Comparison of ENCODE assay signal across 15 cellular contexts in the genomic region with DNA sequence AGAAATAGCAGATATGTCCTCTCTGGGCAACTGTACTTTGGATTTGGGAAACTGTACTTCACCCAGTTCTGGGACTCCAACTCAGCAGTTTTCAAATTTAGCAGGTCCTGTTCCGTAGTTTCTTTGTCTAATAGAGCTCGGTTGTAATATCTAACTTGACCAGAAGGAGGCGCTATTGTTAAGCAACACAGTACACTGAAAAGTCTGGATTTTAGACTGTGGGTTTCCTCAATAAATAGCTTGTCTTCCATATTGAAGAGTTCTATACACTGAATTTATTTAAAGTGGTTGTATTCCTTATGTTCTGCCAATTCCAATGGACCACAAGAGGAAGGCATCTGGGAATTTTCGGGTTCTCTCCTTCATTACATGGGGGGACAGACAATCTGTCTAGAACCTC. TPM values are rescaled to one million over a fixed set of nuclear protein-coding genes. Genes with fewer than 3 reads are reported as not detected.
A peak's percentile ranks its signal among the peaks of the same experiment; 100 is the strongest.
DNase-seq lines count a peak whose midpoint lies in the region; ATAC-seq, FAIRE-seq and TF ChIP-seq lines count a peak whose summit lies in the region.
"Had no signal": no experiment of that assay in that cellular context is flagged by ENCODE, and none has a peak within 500 bp of the region (broad histone marks: within the 10 kb centered on the region; RNA-seq: fewer than 3 reads in every experiment).

No MANE protein-coding gene starts in this region.

- DNase-seq in A549 (ENCODE audit: low read depth in 1 of 2, low spot score in 1 of 2) (peak in 1 of 2 experiments; percentile 45), GM06990 (ENCODE audit: extremely low read depth, insufficient read length) (no peak), SK-MEL-5 (ENCODE audit: low read depth, low spot score) (peak; percentile 38), foreskin fibroblast (no peak), GM23338 (ENCODE audit: low spot score) (no peak), HK-2 (ENCODE audit: unreplicated experiment) (no peak)
- DNase-seq: activated CD4-positive, alpha-beta T cell treated with anti-CD3 and anti-CD28 coated beads, Interleukin-2, amount 10 ng/mL, durations not matched to agents 24 days and 14 days; small intestine had no signal

- H3K36me3 ChIP-seq in GM06990 (ENCODE audit: control insufficient read depth, insufficient read depth, low read length): no peaks in the 10 kb centered on the region
- H3K36me3 ChIP-seq in GM23338 (ENCODE audit: insufficient read depth): peaks cover 3% of the 10 kb centered on the region; the same call in 1 of the 2 replicates

- POLR2A ChIA-PET in A549 (lab: Yijun Ruan, JAX): no interaction called here

- H3K9me3 Mint-ChIP-seq in GM23338: peaks cover 15% of the 10 kb centered on the region
- H3K9me3 Mint-ChIP-seq: activated CD4-positive, alpha-beta T cell treated with anti-CD3 and anti-CD28 coated beads, Interleukin-2, amount 10 ng/mL, durations not matched to agents 24 days and 14 days had no signal

- no peak overlapping the region for H3K4me3 ChIP-seq in A549
- H3K4me3 ChIP-seq in GM06990 (replicated peaks; ENCODE audit: low read depth, low read length): no peak overlapping the region
- no peak overlapping the region for H3K4me3 ChIP-seq in foreskin fibroblast (ENCODE audit: low read depth in 1 of 2, low read length in 2 of 2)
- H3K4me3 ChIP-seq in GM23338: no peak overlapping the region
- H3K4me3 ChIP-seq: dorsolateral prefrontal cortex, mucosa of descending colon, SK-N-MC had no signal

- TF ChIP-seq CTCF in A549 (IDR thresholded peaks at IDR 0.05) (peak; percentile 15; the same call in 1 of the 3 replicates), GM06990 (IDR thresholded peaks at IDR 0.05; ENCODE audit: insufficient read depth, low read length, poor library complexity, severe bottlenecking) (peak; percentile 39), foreskin fibroblast (IDR thresholded peaks at IDR 0.05; ENCODE audit: low read depth, low read length) (peak; percentile 26), GM23338 (conservative IDR thresholded peaks at IDR 0.05; ENCODE audit: low read depth in 2 of 2) (peak in 1 of 2 experiments; percentile 76; a peak in 3 of 4 replicates)

- H3K27ac ChIP-seq in A549 (no peak overlapping the region), GM23338 (ENCODE audit: low read depth) (no peak overlapping the region)
- H3K27ac ChIP-seq: dorsolateral prefrontal cortex, SK-N-MC had no signal

- no peak for TF ChIP-seq RAD21 in A549 (conservative IDR thresholded peaks at IDR 0.05 in 1 of 2, IDR thresholded peaks at IDR 0.05 in 1 of 2)

- no peak for FAIRE-seq in A549 (lab: Jason Lieb, UNC)
- FAIRE-seq: small intestine had no signal

- H4K20me1 ChIP-seq in GM23338 (replicated peaks; ENCODE audit: insufficient read depth): no peaks in the 10 kb centered on the region

- no peaks in the 10 kb centered on the region for H3K9me2 ChIP-seq in GM23338 (ENCODE audit: insufficient read depth)

- H3K9me3 ChIP-seq in A549: peaks cover 16% of the 10 kb centered on the region

- CTCF ChIA-PET in A549 (lab: Yijun Ruan, JAX): interaction anchor here (0.7 to 1.0 kb wide), 5 partner anchors 14 to 131 kb away, joined by 3 to 5 read pairs (median 3); no protein-coding TSS in a partner anchor

- in situ Hi-C loops in SK-MEL-5 (cut with HindIII; ENCODE audit: low pct_unique_long_range_greater_than_20kb, low sequenced_read_pairs): no loop called here

- H3K27me3 ChIP-seq in GM06990 (replicated peaks; ENCODE audit: control insufficient read depth, insufficient read depth, low read length) (peaks cover under 1% of the 10 kb centered on the region), GM23338 (ENCODE audit: insufficient read depth) (no peaks in the 10 kb centered on the region)
- H3K27me3 ChIP-seq: dorsolateral prefrontal cortex had no signal

- no peak for TF ChIP-seq POLR2A in A549 (IDR thresholded peaks at IDR 0.05; ENCODE audit: low read length)

- no peak overlapping the region for H3K4me3 Mint-ChIP-seq in GM23338
- H3K4me3 Mint-ChIP-seq: activated CD4-positive, alpha-beta T cell treated with anti-CD3 and anti-CD28 coated beads, Interleukin-2, amount 10 ng/mL, durations not matched to agents 24 days and 14 days; activated naive CD8-positive, alpha-beta T cell; CD8-positive, alpha-beta memory T cell had no signal

- no peaks in the 10 kb centered on the region for H3K79me2 ChIP-seq in GM23338 (replicated peaks; ENCODE audit: insufficient read depth)

- H2AFZ ChIP-seq in GM23338: no peak overlapping the region

- H3F3A ChIP-seq in GM23338 (replicated peaks; ENCODE audit: low read depth): no peaks in the 10 kb centered on the region

- ATAC-seq in A549 (no peak), GM23338 (no peak), HG03139 (IDR thresholded peaks at IDR 0.05; ENCODE audit: unreplicated experiment) (no peak), HG03378 (IDR thresholded peaks at IDR 0.05; ENCODE audit: unreplicated experiment) (no peak)
- ATAC-seq: mucosa of descending colon had no signal

- WGBS in A549 (ENCODE audit: missing lambda C conversion rate): 29% methylated on average over 4 of the region's 4 CpGs

- H3K4me1 Mint-ChIP-seq in GM23338: peaks cover 38% of the 10 kb centered on the region
- H3K4me1 Mint-ChIP-seq: activated CD4-positive, alpha-beta T cell treated with anti-CD3 and anti-CD28 coated beads, Interleukin-2, amount 10 ng/mL, durations not matched to agents 24 days and 14 days; CD8-positive, alpha-beta memory T cell had no signal

- no peak overlapping the region for H3K27ac Mint-ChIP-seq in GM23338
- H3K27ac Mint-ChIP-seq: activated CD4-positive, alpha-beta T cell treated with anti-CD3 and anti-CD28 coated beads, Interleukin-2, amount 10 ng/mL, durations not matched to agents 24 days and 14 days; activated naive CD8-positive, alpha-beta T cell; CD8-positive, alpha-beta memory T cell had no signal

- H3K4me1 ChIP-seq in A549 (no peaks in the 10 kb centered on the region), GM23338 (ENCODE audit: insufficient read depth) (peaks cover 25% of the 10 kb centered on the region)

- H3K36me3 Mint-ChIP-seq in GM23338 (ENCODE audit: low read depth): peaks cover 14% of the 10 kb centered on the region; the same call in 2 of the 3 replicates
- H3K36me3 Mint-ChIP-seq: activated naive CD8-positive, alpha-beta T cell had no signal

- H3K4me2 ChIP-seq in A549 (no peak overlapping the region), GM23338 (no peak overlapping the region)

- peaks cover 10% of the 10 kb centered on the region for H3K27me3 Mint-ChIP-seq in GM23338 (ENCODE audit: insufficient read depth, low read depth, poor library complexity)
- H3K27me3 Mint-ChIP-seq: activated CD4-positive, alpha-beta T cell treated with anti-CD3 and anti-CD28 coated beads, Interleukin-2, amount 10 ng/mL, durations not matched to agents 24 days and 14 days had no signal

- TF ChIP-seq EP300 in A549 (IDR thresholded peaks at IDR 0.05): no peak

TF ChIP-seq in A549, 52 proteins besides CTCF, POLR2A, EP300 and RAD21:
- TF ChIP-seq HOXB5 (CRISPR knock-in tag; IDR thresholded peaks at IDR 0.05): no peak
- TF ChIP-seq NFE2L2 (conservative IDR thresholded peaks at IDR 0.05; ENCODE audit: low read length): no peak
- TF ChIP-seq MAZ (IDR thresholded peaks at IDR 0.05; ENCODE audit: borderline replicate concordance, low read depth, low read length): no peak
- TF ChIP-seq, protein P1, sequence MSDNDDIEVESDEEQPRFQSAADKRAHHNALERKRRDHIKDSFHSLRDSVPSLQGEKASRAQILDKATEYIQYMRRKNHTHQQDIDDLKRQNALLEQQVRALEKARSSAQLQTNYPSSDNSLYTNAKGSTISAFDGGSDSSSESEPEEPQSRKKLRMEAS (IDR thresholded peaks at IDR 0.05): no peak

TF ChIP-seq in GM23338, 12 proteins besides CTCF, POLR2A, EP300 and RAD21 (continues in another document):
- TF ChIP-seq, protein P2, sequence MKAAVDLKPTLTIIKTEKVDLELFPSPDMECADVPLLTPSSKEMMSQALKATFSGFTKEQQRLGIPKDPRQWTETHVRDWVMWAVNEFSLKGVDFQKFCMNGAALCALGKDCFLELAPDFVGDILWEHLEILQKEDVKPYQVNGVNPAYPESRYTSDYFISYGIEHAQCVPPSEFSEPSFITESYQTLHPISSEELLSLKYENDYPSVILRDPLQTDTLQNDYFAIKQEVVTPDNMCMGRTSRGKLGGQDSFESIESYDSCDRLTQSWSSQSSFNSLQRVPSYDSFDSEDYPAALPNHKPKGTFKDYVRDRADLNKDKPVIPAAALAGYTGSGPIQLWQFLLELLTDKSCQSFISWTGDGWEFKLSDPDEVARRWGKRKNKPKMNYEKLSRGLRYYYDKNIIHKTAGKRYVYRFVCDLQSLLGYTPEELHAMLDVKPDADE (IDR thresholded peaks at IDR 0.05): no peak
- TF ChIP-seq POLR2AphosphoS5 (IDR thresholded peaks at IDR 0.05; ENCODE audit: low read depth): no peak

RNA-seq across cellular contexts. Expression of a gene that starts 39.8 kb away (rescaled TPM):
- polyA plus RNA-seq in A549 (2011; rRNA removed) (0.09 and 0.10 TPM in 2 replicates), A549 (2017; fragmentation: RNase III; extraction: RNeasy Plus Mini Kit Qiagen cat#74134 plus additional on column Dnase treatment) (0.08 to 0.10 TPM (median 0.09 TPM) in 3 replicates), GM23338 (2016; fragmentation: Nextera tagmentation; extraction: Ambion mirVana) (0.08 and 0.09 TPM in 2 replicates)
- 0.12 and 0.29 TPM in 2 replicates for polyA plus RNA-seq in A549 (2012; cell fraction: cytosol; rRNA removed)
- polyA plus RNA-seq in A549 (2012; cell fraction: nucleus; rRNA removed): 0.11 and 0.22 TPM in 2 replicates
- 0.08 and 0.15 TPM in 2 replicates for polyA minus RNA-seq in A549 (2011; rRNA and poly(A)+ RNA removed)
- total RNA-seq in SK-MEL-5 (2014; rRNA removed; shearing (Covaris generic)): 0.11 TPM in 2 replicates
- polyA plus RNA-seq in SK-MEL-5 (2015; cell fraction: cytosol; rRNA removed): 0.99 and 1.4 TPM in 2 replicates
- 0.91 TPM in 1 of 2 replicates, not detected in the other for polyA plus RNA-seq in SK-MEL-5 (2015; cell fraction: nucleus; rRNA removed)
- 3.5 and 5.0 TPM in 2 replicates for total RNA-seq in GM23338 (2014; rRNA removed; shearing (Covaris generic))
- total RNA-seq: activated CD4-positive, alpha-beta T cell treated with anti-CD3 and anti-CD28 coated beads, Interleukin-2, amount 10 ng/mL, durations not matched to agents 24 days and 14 days had no signal
